16 cellular contexts compared by ENCODE assay signal in the genomic region with DNA sequence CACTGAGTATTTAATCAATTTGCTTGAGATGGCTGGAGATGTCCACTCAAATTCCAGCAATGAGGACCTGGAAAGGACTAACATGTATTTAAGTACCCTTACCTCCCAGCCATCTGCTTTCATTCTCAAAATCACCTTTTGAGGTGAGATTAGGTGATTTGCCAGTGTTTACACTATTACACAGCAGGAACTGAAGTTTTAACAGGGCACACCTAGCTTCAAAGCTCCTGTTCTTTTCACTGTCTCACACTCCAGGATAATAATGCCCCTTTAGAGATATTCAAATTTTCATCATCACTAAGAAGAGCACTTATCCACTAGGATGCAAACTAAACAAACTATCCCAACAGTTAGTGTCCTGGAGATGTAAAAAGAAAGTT. TPM values are rescaled to one million over a fixed set of nuclear protein-coding genes. Genes with fewer than 3 reads are reported as not detected.
DNase-seq lines count a peak whose midpoint lies in the region; ATAC-seq and TF ChIP-seq lines count a peak whose summit lies in the region.
"Had no signal": no experiment of that assay in that cellular context is flagged by ENCODE, and none has a peak within 500 bp of the region (broad histone marks: within the 10 kb centered on the region; RNA-seq: fewer than 3 reads in every experiment).

No MANE protein-coding gene starts in this region.

- H3K4me3 Mint-ChIP-seq in activated naive CD8-positive, alpha-beta T cell treated with anti-CD3 and anti-CD28 coated beads, Interleukin-2, amount 50 U/mL, for 24 hours: no peak overlapping the region

- H3K27ac ChIP-seq in mammary epithelial cell (ENCODE audit: insufficient read depth, low read depth, low read length): peak overlapping the region; percentile 4
- H3K27ac ChIP-seq in breast epithelium: peak overlapping the region in 1 of 2 donors; percentile 33
- H3K27ac ChIP-seq in PC-9: peak overlapping the region; percentile 10; the same call in 1 of the 2 replicates

- in situ Hi-C loops in mammary epithelial cell (cut with MboI; ENCODE audit: low sequenced_read_pairs in 2 of 2): no loop called here

- H3K4me2 ChIP-seq in mammary epithelial cell (ENCODE audit: insufficient read depth, low read depth, low read length): no peak overlapping the region
- H3K4me2 ChIP-seq in PC-9: no peak overlapping the region

- POLR2A ChIA-PET in PC-9 (lab: Charles Lee; ENCODE audit: unreplicated experiment): no interaction called here

- peaks cover 15% of the 10 kb centered on the region for H3K4me1 Mint-ChIP-seq in activated naive CD8-positive, alpha-beta T cell treated with anti-CD3 and anti-CD28 coated beads, Interleukin-2, amount 50 U/mL, for 24 hours

- H3F3A ChIP-seq in PC-9 (ENCODE audit: insufficient read depth, low read depth): no peaks in the 10 kb centered on the region; the same call in 1 of the 2 replicates

- H3K4me1 ChIP-seq in mammary epithelial cell (ENCODE audit: insufficient read depth, low read length): peaks cover 25% of the 10 kb centered on the region
- peaks cover 0 to 6% of the 10 kb centered on the region in 2 donors for H3K4me1 ChIP-seq in breast epithelium
- H3K4me1 ChIP-seq in PC-9 (replicated peaks; ENCODE audit: insufficient read depth): peaks cover 29% of the 10 kb centered on the region

- H3K36me3 ChIP-seq in mammary epithelial cell (ENCODE audit: insufficient read depth, low read length): no peaks in the 10 kb centered on the region
- no peaks in the 10 kb centered on the region for H3K36me3 ChIP-seq in breast epithelium
- H3K36me3 ChIP-seq in PC-9 (ENCODE audit: low read depth): no peaks in the 10 kb centered on the region

- H2AFZ ChIP-seq in mammary epithelial cell (ENCODE audit: low read depth, low read length) (no peak overlapping the region), PC-9 (no peak overlapping the region)

- intact Hi-C loops in mammary epithelial cell (cut with micrococcal nuclease) (no loop called here), breast epithelium (cut with DNase I; ENCODE audit: low total_unique reads) (no loop called here), PC-9 (cut with micrococcal nuclease; ENCODE audit: unreplicated experiment) (loop anchor here (5.0 kb wide), 1 partner anchor 84 kb away; no protein-coding TSS in a partner anchor), left colon (cut with DNase I, micrococcal nuclease) (no loop called here)

- H4K20me1 ChIP-seq in mammary epithelial cell (ENCODE audit: insufficient read depth, low read length) (no peaks in the 10 kb centered on the region), PC-9 (ENCODE audit: insufficient read depth) (no peaks in the 10 kb centered on the region)

- BruUV-seq in mammary epithelial cell (replicated peaks; lab: Mats Ljungman, UMichigan) (no TSS peak), PC-9 (replicated peaks; lab: Mats Ljungman, UMichigan) (no TSS peak)

- peak; percentile 49 for ATAC-seq in left colon
- no peak for ATAC-seq in activated naive CD8-positive, alpha-beta T cell treated with anti-CD3 and anti-CD28 coated beads, Interleukin-2, amount 50 U/mL, for 24 hours
- ATAC-seq: SK-N-SH treated with all-trans-retinoic acid at 6 μM for 48 hours had no signal

- no peak for TF ChIP-seq POLR2A in breast epithelium (IDR thresholded peaks at IDR 0.05)

- H3K36me3 Mint-ChIP-seq in activated naive CD8-positive, alpha-beta T cell treated with anti-CD3 and anti-CD28 coated beads, Interleukin-2, amount 50 U/mL, for 24 hours (ENCODE audit: low read depth): no peaks in the 10 kb centered on the region

- no peak for TF ChIP-seq CTCF in mammary epithelial cell (conservative IDR thresholded peaks at IDR 0.05 in 1 of 2, IDR thresholded peaks at IDR 0.05 in 1 of 2; ENCODE audit: extremely low read depth in 1 of 2, insufficient read depth in 1 of 2, low read depth in 1 of 2, low read length in 2 of 2)
- TF ChIP-seq CTCF in breast epithelium (IDR thresholded peaks at IDR 0.05): no peak
- no peak for TF ChIP-seq CTCF in PC-9 (conservative IDR thresholded peaks at IDR 0.05)

- H3K9me2 ChIP-seq in PC-9 (ENCODE audit: insufficient read depth): no peaks in the 10 kb centered on the region

- no peaks in the 10 kb centered on the region for H3K27me3 ChIP-seq in mammary epithelial cell (ENCODE audit: insufficient read depth, low read length)
- no peaks in the 10 kb centered on the region for H3K27me3 ChIP-seq in breast epithelium
- H3K27me3 ChIP-seq in PC-9 (ENCODE audit: insufficient read depth, low read depth): no peaks in the 10 kb centered on the region

- H3K79me2 ChIP-seq in mammary epithelial cell (ENCODE audit: insufficient read depth, low read length): no peaks in the 10 kb centered on the region
- H3K79me2 ChIP-seq in PC-9 (ENCODE audit: low read depth): no peaks in the 10 kb centered on the region

- no peaks in the 10 kb centered on the region for H3K9me3 ChIP-seq in mammary epithelial cell (replicated peaks; ENCODE audit: insufficient read depth, low read length)
- H3K9me3 ChIP-seq in breast epithelium: no peaks in the 10 kb centered on the region
- H3K9me3 ChIP-seq in PC-9 (ENCODE audit: insufficient read depth, low read depth): no peaks in the 10 kb centered on the region

- H3K27ac Mint-ChIP-seq in activated naive CD8-positive, alpha-beta T cell treated with anti-CD3 and anti-CD28 coated beads, Interleukin-2, amount 50 U/mL, for 24 hours: no peak overlapping the region

- CTCF ChIA-PET in mammary epithelial cell (lab: Charles Lee; ENCODE audit: low non-redundant PET) (no interaction called here), PC-9 (lab: Charles Lee) (no interaction called here)

- no peak overlapping the region for H3K4me3 ChIP-seq in mammary epithelial cell (replicated peaks in 1 of 3; ENCODE audit: insufficient read depth in 1 of 3, low read depth in 2 of 3, low read length in 3 of 3)
- H3K4me3 ChIP-seq in breast epithelium: no peak overlapping the region
- H3K4me3 ChIP-seq in PC-9: no peak overlapping the region

- DNase-seq in mammary epithelial cell: no peak
- DNase-seq in breast epithelium (ENCODE audit: low spot score in 2 of 2): no peak
- DNase-seq in PC-9: no peak
- no peak for DNase-seq in left colon
- no peak for DNase-seq in stimulated activated naive CD4-positive, alpha-beta T cell (lab: John Stamatoyannopoulos, UW)
- no peak for DNase-seq in glomerular visceral epithelial cell (ENCODE audit: extremely low spot score)
- no peak for DNase-seq in activated naive CD8-positive, alpha-beta T cell treated with anti-CD3 and anti-CD28 coated beads, Interleukin-2, amount 50 U/mL, for 24 hours
- no peak for DNase-seq in germinal center (ENCODE audit: low spot score)
- DNase-seq: C1 segment of cervical spinal cord, GOT3, KG1, NCI-H1417 treated with DMSO at 0.1 percent for 48 hours, NCI-H2081, NCI-H2227 treated with DMSO at 0.1 percent for 48 hours, SHP77 treated with DMSO at 0.1 percent for 48 hours had no signal

- H3K9ac ChIP-seq in mammary epithelial cell (ENCODE audit: insufficient read depth, low read length): no peak overlapping the region

- dilution Hi-C loops in mammary epithelial cell (cut with HindIII; ENCODE audit: low sequenced_read_pairs): no loop called here

- no peaks in the 10 kb centered on the region for H3K9me3 Mint-ChIP-seq in activated naive CD8-positive, alpha-beta T cell treated with anti-CD3 and anti-CD28 coated beads, Interleukin-2, amount 50 U/mL, for 24 hours

- no peaks in the 10 kb centered on the region for H3K27me3 Mint-ChIP-seq in activated naive CD8-positive, alpha-beta T cell treated with anti-CD3 and anti-CD28 coated beads, Interleukin-2, amount 50 U/mL, for 24 hours

RNA-seq across cellular contexts. Expression of a gene that starts 15.2 kb away (rescaled TPM):
- total RNA-seq in mammary epithelial cell (100 to 1,000 TPM in 1 of 2 donors, 10 to 100 TPM in 1; 74.9 to 125 TPM), breast epithelium (100 to 1,000 TPM; 179 to 258 (median 196) TPM), PC-9 (2021) (88.5 and 97.9 TPM in 2 replicates), left colon (100 to 1,000 TPM in 1 of 2 donors, 10 to 100 TPM in 1; 84.3 to 117 TPM)
- polyA plus RNA-seq in mammary epithelial cell: 41.4 TPM
- 87.6 TPM for polyA minus RNA-seq in mammary epithelial cell
